In genomic region chr5:93580387-93581100, GRCh38 we compare ENCODE assay signal across 9 cellular contexts. TPM values are rescaled to one million over a fixed set of nuclear protein-coding genes. Genes with fewer than 3 reads are reported as not detected.
A peak's percentile ranks its signal among the peaks of the same experiment; 100 is the strongest.
DNase-seq lines count a peak whose midpoint lies in the region; ATAC-seq and TF ChIP-seq lines count a peak whose summit lies in the region.
"Had no signal": no experiment of that assay in that cellular context is flagged by ENCODE, and none has a peak within 500 bp of the region (broad histone marks: within the 10 kb centered on the region; RNA-seq: fewer than 3 reads in every experiment).

No MANE protein-coding gene starts in this region.

- no peak overlapping the region for H3K27ac ChIP-seq in psoas muscle

- peak overlapping the region; percentile 76 for H3K27ac Mint-ChIP-seq in T-helper 2 cell treated with Interferon-gamma antibody and Interleukin-4, amounts not matched to agents 5 μg/mL and 100 μg/mL, for 36 hours
- H3K27ac Mint-ChIP-seq: dendritic cell treated with granulocyte-macrophage colony-stimulating factor and Interleukin-4, amounts not matched to agents 40 ng/mL and 50 ng/mL, for 4 days had no signal

- no peaks in the 10 kb centered on the region for H3K36me3 Mint-ChIP-seq in T-helper 2 cell treated with Interferon-gamma antibody and Interleukin-4, amounts not matched to agents 5 μg/mL and 100 μg/mL, for 36 hours (ENCODE audit: low read depth)

- no peaks in the 10 kb centered on the region for H3K9me3 ChIP-seq in psoas muscle

- no peaks in the 10 kb centered on the region for H3K36me3 ChIP-seq in psoas muscle (ENCODE audit: insufficient read depth in 1 of 2, low read depth in 1 of 2)

- H3K9me3 Mint-ChIP-seq in T-helper 2 cell treated with Interferon-gamma antibody and Interleukin-4, amounts not matched to agents 5 μg/mL and 100 μg/mL, for 36 hours: no peaks in the 10 kb centered on the region
- H3K9me3 Mint-ChIP-seq: dendritic cell treated with granulocyte-macrophage colony-stimulating factor and Interleukin-4, amounts not matched to agents 40 ng/mL and 50 ng/mL, for 4 days had no signal

- H3K27me3 ChIP-seq in psoas muscle (ENCODE audit: insufficient read depth in 3 of 3, low read length in 2 of 3): peaks cover 0 to 36% (median 0%) of the 10 kb centered on the region in 3 donors

- peak overlapping the region; percentile 70 for H3K4me3 Mint-ChIP-seq in T-helper 2 cell treated with Interferon-gamma antibody and Interleukin-4, amounts not matched to agents 5 μg/mL and 100 μg/mL, for 36 hours
- H3K4me3 Mint-ChIP-seq: dendritic cell treated with granulocyte-macrophage colony-stimulating factor and Interleukin-4, amounts not matched to agents 40 ng/mL and 50 ng/mL, for 4 days had no signal

- peaks cover 8% of the 10 kb centered on the region for H3K4me1 Mint-ChIP-seq in T-helper 2 cell treated with Interferon-gamma antibody and Interleukin-4, amounts not matched to agents 5 μg/mL and 100 μg/mL, for 36 hours (ENCODE audit: low read depth)

- H3K27me3 Mint-ChIP-seq in T-helper 2 cell treated with Interferon-gamma antibody and Interleukin-4, amounts not matched to agents 5 μg/mL and 100 μg/mL, for 36 hours (ENCODE audit: low read depth): peaks cover 48% of the 10 kb centered on the region

- ATAC-seq in SK-N-SH treated with all-trans-retinoic acid at 6 μM for 48 hours (peak; percentile 30), psoas muscle (peak in 1 of 4 donors; percentile 20), GM19035 (IDR thresholded peaks at IDR 0.05; ENCODE audit: unreplicated experiment) (no peak), GM18861 (IDR thresholded peaks at IDR 0.05; ENCODE audit: unreplicated experiment) (no peak)

- intact Hi-C loops in psoas muscle (cut with DNase I): loop anchor here (2.0 to 10.0 kb wide), 4 partner anchors 42 to 337 kb away; no protein-coding TSS in a partner anchor

- TF ChIP-seq CTCF in foreskin fibroblast (IDR thresholded peaks at IDR 0.05; ENCODE audit: low read depth, low read length): no peak
- TF ChIP-seq CTCF in psoas muscle (IDR thresholded peaks at IDR 0.05): no peak

- peaks cover 7% of the 10 kb centered on the region for H3K4me1 ChIP-seq in psoas muscle

- 0 to 1% (median 1%) methylated on average over 46 to 49 of the region's 49 CpGs for WGBS in psoas muscle, 3 donors

- DNase-seq in T-helper 2 cell treated with Interferon-gamma antibody and Interleukin-4, amounts not matched to agents 5 μg/mL and 100 μg/mL, for 36 hours (ENCODE audit: low spot score): no peak
- no peak for DNase-seq in T-helper 2 cell
- DNase-seq in foreskin fibroblast: peak in 1 of 2 donors; percentile 70
- no peak for DNase-seq in psoas muscle
- no peak for DNase-seq in NCI-H2171 treated with DMSO at 0.1 percent for 48 hours (lab: John Stamatoyannopoulos, UW)

- H3K4me3 ChIP-seq in foreskin fibroblast (ENCODE audit: low read depth in 1 of 2, low read length in 2 of 2): peak overlapping the region; percentile 77 to 80
- peak overlapping the region; percentile 70 for H3K4me3 ChIP-seq in psoas muscle

TF ChIP-seq in SK-N-SH treated with all-trans-retinoic acid at 6 μM for 48 hours, 23 proteins besides CTCF, POLR2A, EP300 and RAD21:
- TF ChIP-seq POU6F1 (CRISPR knock-in tag; IDR thresholded peaks at IDR 0.05; ENCODE audit: borderline replicate concordance, low read depth): no peak
- peak; percentile 28; the same call in 1 of the 2 replicates for TF ChIP-seq ESRRG (CRISPR knock-in tag; IDR thresholded peaks at IDR 0.05)

RNA-seq across cellular contexts. Expression of gene NR2F1-AS1, which starts 0.5 kb away (rescaled TPM):
- total RNA-seq in psoas muscle: 1 to 10 TPM in 1 of 4 donors, under 1 TPM in 3; 0.13 to 1.3 (median 0.55) TPM
- polyA plus RNA-seq in psoas muscle: 1 to 10 TPM in 1 of 3 donors, under 1 TPM in 2; 0.14 to 1.5 (median 0.42) TPM

RNA-seq across cellular contexts. Expression of gene NR2F1, which starts 2.5 kb away (rescaled TPM):
- 1 to 10 TPM in 3 of 4 donors, under 1 TPM in 1; 0.39 to 1.4 (median 1.2) TPM for total RNA-seq in psoas muscle
- polyA plus RNA-seq in psoas muscle: 1 to 10 TPM in 1 of 3 donors, under 1 TPM in 2; 0.57 to 1.4 (median 0.86) TPM
